14 cellular contexts compared by ENCODE assay signal in the genomic region with DNA sequence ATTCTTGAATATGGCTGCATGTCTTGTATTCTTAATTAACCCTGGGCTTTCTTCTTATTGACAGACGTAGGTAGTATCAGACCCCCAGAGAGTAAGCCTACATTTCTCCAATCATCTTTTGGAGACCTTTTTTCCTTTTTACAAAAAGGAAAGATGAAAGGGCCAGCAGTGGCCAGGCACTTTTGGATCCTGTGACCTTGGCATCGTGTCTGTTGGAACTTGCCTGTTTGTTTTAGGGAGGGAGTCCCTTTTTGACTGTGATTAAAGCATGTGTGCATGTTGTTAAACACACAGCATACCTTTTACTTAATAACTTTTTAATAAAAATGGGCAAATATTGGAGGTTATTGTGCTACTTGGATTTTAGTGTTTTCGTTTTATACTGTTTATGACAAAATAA. TPM values are rescaled to one million over a fixed set of nuclear protein-coding genes. Genes with fewer than 3 reads are reported as not detected.
DNase-seq lines count a peak whose midpoint lies in the region; ATAC-seq and TF ChIP-seq lines count a peak whose summit lies in the region.
"Had no signal": no experiment of that assay in that cellular context is flagged by ENCODE, and none has a peak within 500 bp of the region (broad histone marks: within the 10 kb centered on the region; RNA-seq: fewer than 3 reads in every experiment).

No MANE protein-coding gene starts in this region.

- no peak for TF ChIP-seq CTCF in right lobe of liver (IDR thresholded peaks at IDR 0.05)
- TF ChIP-seq CTCF in heart left ventricle (IDR thresholded peaks at IDR 0.05) = no peak

- H3K4me1 ChIP-seq in right lobe of liver (peaks cover 0 to 9% (median 0%) of the 10 kb centered on the region in 4 donors), heart left ventricle (peaks cover 0 to 20% (median 4%) of the 10 kb centered on the region in 12 donors)

- H3K9me3 ChIP-seq in right lobe of liver (no peaks in the 10 kb centered on the region), heart left ventricle (no peaks in the 10 kb centered on the region)

- H3K9me3 Mint-ChIP-seq in activated T-cell treated with anti-CD3 and anti-CD28 coated beads, Interleukin-2, amount 50 U/mL, for 24 hours = no peaks in the 10 kb centered on the region
- H3K9me3 Mint-ChIP-seq in effector memory CD8-positive, alpha-beta T cell = no peaks in the 10 kb centered on the region
- H3K9me3 Mint-ChIP-seq: CD14-positive monocyte, H9 had no signal

- H3K27me3 ChIP-seq in right lobe of liver = no peaks in the 10 kb centered on the region
- no peaks in the 10 kb centered on the region for H3K27me3 ChIP-seq in heart left ventricle

- intact Hi-C loops in right lobe of liver (cut with DNase I) (no loop called here), heart left ventricle (cut with DNase I) (no loop called here)

- no peaks in the 10 kb centered on the region for H3K27me3 Mint-ChIP-seq in activated T-cell treated with anti-CD3 and anti-CD28 coated beads, Interleukin-2, amount 50 U/mL, for 24 hours
- no peaks in the 10 kb centered on the region for H3K27me3 Mint-ChIP-seq in effector memory CD8-positive, alpha-beta T cell

- H3K27ac ChIP-seq in right lobe of liver = no peak overlapping the region
- no peak overlapping the region for H3K27ac ChIP-seq in heart left ventricle
- H3K27ac ChIP-seq: 22Rv1, KMS-11 had no signal

- peaks cover 69% of the 10 kb centered on the region for H3K36me3 Mint-ChIP-seq in activated T-cell treated with anti-CD3 and anti-CD28 coated beads, Interleukin-2, amount 50 U/mL, for 24 hours (ENCODE audit: low read depth)
- H3K36me3 Mint-ChIP-seq in effector memory CD8-positive, alpha-beta T cell (ENCODE audit: insufficient read depth) = peaks cover 52% of the 10 kb centered on the region

- peak overlapping the region; percentile 47 for H3K27ac Mint-ChIP-seq in activated T-cell treated with anti-CD3 and anti-CD28 coated beads, Interleukin-2, amount 50 U/mL, for 24 hours
- H3K27ac Mint-ChIP-seq in effector memory CD8-positive, alpha-beta T cell = peak overlapping the region; percentile 36 to 49
- H3K27ac Mint-ChIP-seq: H9 had no signal

- H3K36me3 ChIP-seq in right lobe of liver (peaks cover 0 to 10% (median 4%) of the 10 kb centered on the region in 4 donors), heart left ventricle (peaks cover 0 to 53% (median 28%) of the 10 kb centered on the region in 9 donors)

- no peak overlapping the region for H3K4me3 Mint-ChIP-seq in activated T-cell treated with anti-CD3 and anti-CD28 coated beads, Interleukin-2, amount 50 U/mL, for 24 hours
- H3K4me3 Mint-ChIP-seq in effector memory CD8-positive, alpha-beta T cell = no peak overlapping the region
- H3K4me3 Mint-ChIP-seq: CD14-positive monocyte, H9 had no signal

- H3K4me1 Mint-ChIP-seq in activated T-cell treated with anti-CD3 and anti-CD28 coated beads, Interleukin-2, amount 50 U/mL, for 24 hours (ENCODE audit: low read depth) = peaks cover 64% of the 10 kb centered on the region
- H3K4me1 Mint-ChIP-seq in effector memory CD8-positive, alpha-beta T cell (ENCODE audit: low read depth in 2 of 2) = peaks cover 12 to 27% of the 10 kb centered on the region in 2 donors
- H3K4me1 Mint-ChIP-seq: CD14-positive monocyte, H9 had no signal

- ATAC-seq in effector memory CD8-positive, alpha-beta T cell (replicated peaks) = no peak
- ATAC-seq in right lobe of liver (peak; percentile 72 to 84 (median 78)), heart left ventricle (no peak), HG02588 (IDR thresholded peaks at IDR 0.05; ENCODE audit: unreplicated experiment) (no peak), GM19455 (IDR thresholded peaks at IDR 0.05; ENCODE audit: unreplicated experiment) (no peak)
- ATAC-seq: GM12878 had no signal

- WGBS in right lobe of liver (ENCODE audit: insufficient coverage, low coverage, low lambda C conversion rate, missing lambda C conversion rate) = 34% methylated on average over 3 of the region's 3 CpGs
- WGBS in heart left ventricle, 4 donors = 76 to 79% (median 77%) methylated on average over 3 of the region's 3 CpGs

- no peak for DNase-seq in activated T-cell treated with anti-CD3 and anti-CD28 coated beads, Interleukin-2, amount 50 U/mL, for 24 hours
- DNase-seq in activated T-cell treated with anti-CD3 and anti-CD28 coated beads, Interleukin-2, amount 50 U/mL, for 1 hour = no peak
- DNase-seq in effector memory CD8-positive, alpha-beta T cell = no peak
- DNase-seq in right lobe of liver = no peak
- no peak for DNase-seq in heart left ventricle
- DNase-seq: DMS79, GOT3, H9 had no signal

- no peak overlapping the region for H3K4me3 ChIP-seq in right lobe of liver
- no peak overlapping the region for H3K4me3 ChIP-seq in heart left ventricle
- H3K4me3 ChIP-seq: GM12878 had no signal

- TF ChIP-seq POLR2A in right lobe of liver (IDR thresholded peaks at IDR 0.05) (no peak), heart left ventricle (IDR thresholded peaks at IDR 0.05) (no peak)

RNA-seq across cellular contexts. Expression of gene PCNX1, which starts 57.2 kb away (rescaled TPM):
- total RNA-seq in right lobe of liver (10 to 100 TPM; 25.4 to 33.2 (median 29.3) TPM), heart left ventricle (10 to 100 TPM; 36.3 to 64.7 (median 53.4) TPM)
- 10 to 100 TPM in 1 of 2 donors, 1 to 10 TPM in 1; 6.1 to 11.7 TPM for polyA plus RNA-seq in heart left ventricle

Comparison
In these comparisons a context has a peak if more than half of its experiments do, and no peak if none do; other contexts are left out.
1. ATAC-seq: peak in right lobe of liver (4 of 4); none in effector memory CD8-positive, alpha-beta T cell (single experiment), heart left ventricle (0 of 4), HG02588 (single experiment) and GM19455 (single experiment).